7 cellular contexts compared by ENCODE assay signal in the genomic region with DNA sequence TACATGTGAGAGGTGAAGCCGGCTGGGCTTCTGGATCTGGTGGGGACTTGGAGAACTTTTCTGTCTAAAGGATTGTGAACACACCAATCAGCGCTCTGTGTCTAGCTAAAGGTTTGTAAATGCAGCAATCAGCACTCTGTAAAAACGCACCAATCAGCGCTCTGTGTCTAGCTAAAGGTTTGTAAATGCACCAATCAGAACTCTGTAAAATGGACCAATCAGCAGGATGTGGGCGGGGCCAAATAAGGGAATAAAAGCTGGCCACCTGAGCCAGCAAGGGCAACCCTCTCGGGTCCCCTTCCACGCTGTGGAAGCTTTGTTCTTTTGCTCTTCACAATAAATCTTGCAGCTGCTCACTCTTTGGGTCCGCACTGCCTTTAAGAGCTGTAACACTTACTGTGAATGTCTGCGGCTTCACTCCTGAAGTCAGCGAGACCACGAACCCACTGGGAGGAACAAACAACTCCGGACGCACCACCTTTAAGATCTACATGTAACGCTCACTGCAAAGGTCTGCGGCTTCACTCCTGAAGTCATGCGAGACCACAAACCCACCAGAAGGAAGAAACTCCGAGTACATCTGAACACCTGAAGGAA.
A peak's percentile ranks its signal among the peaks of the same experiment; 100 is the strongest.
DNase-seq lines count a peak whose midpoint lies in the region; ATAC-seq and TF ChIP-seq lines count a peak whose summit lies in the region.
"Not testable (repeated sequence)": the region's sequence is repeated elsewhere in the genome, so short reads cannot be mapped to it uniquely, and the experiment has no call there.

No MANE protein-coding gene starts in this region.

- H3K4me2 ChIP-seq in Loucy (ENCODE audit: low read depth, low read length, poor library complexity, severe bottlenecking): peak overlapping the region; percentile 60

- H3K27me3 Mint-ChIP-seq in activated CD4-positive, alpha-beta T cell treated with anti-CD3 and anti-CD28 coated beads, Interleukin-2, amount 10 ng/mL, durations not matched to agents 7 days and 5 days; activated naive CD4-positive, alpha-beta T cell treated with anti-CD3 and anti-CD28 coated beads, Interleukin-2, amount 10 ng/mL, durations not matched to agents 7 days and 5 days; naive thymus-derived CD8-positive, alpha-beta T cell: not testable (repeated sequence)

- H3K4me1 Mint-ChIP-seq in activated CD4-positive, alpha-beta T cell treated with anti-CD3 and anti-CD28 coated beads, Interleukin-2, amount 10 ng/mL, durations not matched to agents 7 days and 5 days: peaks cover 26% of the 10 kb centered on the region
- H3K4me1 Mint-ChIP-seq in activated naive CD4-positive, alpha-beta T cell treated with anti-CD3 and anti-CD28 coated beads, Interleukin-2, amount 10 ng/mL, durations not matched to agents 7 days and 5 days: peaks cover 21% of the 10 kb centered on the region
- H3K4me1 Mint-ChIP-seq in naive thymus-derived CD8-positive, alpha-beta T cell: peaks cover 29 to 75% (median 67%) of the 10 kb centered on the region in 4 donors

- H3K9me2 ChIP-seq in Loucy (replicated peaks; ENCODE audit: low read depth, low read length): not testable (repeated sequence)

- peaks cover 20% of the 10 kb centered on the region for H3K36me3 Mint-ChIP-seq in activated CD4-positive, alpha-beta T cell treated with anti-CD3 and anti-CD28 coated beads, Interleukin-2, amount 10 ng/mL, durations not matched to agents 7 days and 5 days (ENCODE audit: low read depth)
- H3K36me3 Mint-ChIP-seq in activated naive CD4-positive, alpha-beta T cell treated with anti-CD3 and anti-CD28 coated beads, Interleukin-2, amount 10 ng/mL, durations not matched to agents 7 days and 5 days: peaks cover 16% of the 10 kb centered on the region
- peaks cover 10 to 14% (median 12%) of the 10 kb centered on the region in 3 donors for H3K36me3 Mint-ChIP-seq in naive thymus-derived CD8-positive, alpha-beta T cell

- peaks cover 73% of the 10 kb centered on the region for H3K79me2 ChIP-seq in Loucy (ENCODE audit: insufficient read depth, low read length)

- not testable (repeated sequence) for H3F3A ChIP-seq in Loucy (ENCODE audit: low read depth)

- DNase-seq in activated CD4-positive, alpha-beta T cell treated with anti-CD3 and anti-CD28 coated beads, Interleukin-2, amount 10 ng/mL, durations not matched to agents 7 days and 5 days: peak; percentile 39
- DNase-seq in activated T-cell treated with anti-CD3 and anti-CD28 coated beads, Interleukin-2, amount 50 U/mL, for 1 hour: peak; percentile 26
- DNase-seq in activated naive CD4-positive, alpha-beta T cell treated with anti-CD3 and anti-CD28 coated beads, Interleukin-2, amount 10 ng/mL, durations not matched to agents 7 days and 5 days: peak; percentile 51
- DNase-seq in central memory CD4-positive, alpha-beta T cell: peak; percentile 1
- DNase-seq in naive thymus-derived CD8-positive, alpha-beta T cell: peak in 8 of 10 donors; percentile 25 to 67 (median 60)
- peak; percentile 37 for DNase-seq in stimulated activated CD8-positive, alpha-beta memory T cell treated with anti-CD3 and anti-CD28 coated beads, Interleukin-4, amount 100 ng/mL, for 48 hours

- H3K27me3 ChIP-seq in Loucy (ENCODE audit: insufficient read depth, low read length, poor library complexity, severe bottlenecking): not testable (repeated sequence)

- not testable (repeated sequence) for H3K9ac ChIP-seq in Loucy (ENCODE audit: low read depth, low read length, poor library complexity, severe bottlenecking)

- POLR2A ChIA-PET in activated CD4-positive, alpha-beta T cell treated with anti-CD3 and anti-CD28 coated beads, Interleukin-2, amount 10 ng/mL, durations not matched to agents 7 days and 5 days (lab: Charles Lee): not testable (repeated sequence)
- POLR2A ChIA-PET in naive thymus-derived CD8-positive, alpha-beta T cell (lab: Charles Lee): interaction anchor here (0.8 kb wide), 1 partner anchor 142 kb away, joined by 3 read pairs; no protein-coding TSS in a partner anchor

- CTCF ChIA-PET in activated CD4-positive, alpha-beta T cell treated with anti-CD3 and anti-CD28 coated beads, Interleukin-2, amount 10 ng/mL, durations not matched to agents 7 days and 5 days (lab: Charles Lee); activated naive CD4-positive, alpha-beta T cell treated with anti-CD3 and anti-CD28 coated beads, Interleukin-2, amount 10 ng/mL, durations not matched to agents 7 days and 5 days (lab: Charles Lee): not testable (repeated sequence)

- peaks cover 31% of the 10 kb centered on the region for H4K20me1 ChIP-seq in Loucy (ENCODE audit: insufficient read depth, low read length, poor library complexity, severe bottlenecking)

- H3K27ac Mint-ChIP-seq in activated CD4-positive, alpha-beta T cell treated with anti-CD3 and anti-CD28 coated beads, Interleukin-2, amount 10 ng/mL, durations not matched to agents 7 days and 5 days; activated naive CD4-positive, alpha-beta T cell treated with anti-CD3 and anti-CD28 coated beads, Interleukin-2, amount 10 ng/mL, durations not matched to agents 7 days and 5 days: not testable (repeated sequence)
- H3K27ac Mint-ChIP-seq in naive thymus-derived CD8-positive, alpha-beta T cell: peak overlapping the region; percentile 29 to 83 (median 72)

- H3K36me3 ChIP-seq in Loucy (ENCODE audit: insufficient read depth, low read length): not testable (repeated sequence)

- peaks cover 47% of the 10 kb centered on the region for H3K4me1 ChIP-seq in Loucy (ENCODE audit: insufficient read depth, low read length, poor library complexity, severe bottlenecking)

- H3K9me3 Mint-ChIP-seq in activated CD4-positive, alpha-beta T cell treated with anti-CD3 and anti-CD28 coated beads, Interleukin-2, amount 10 ng/mL, durations not matched to agents 7 days and 5 days: peaks cover 16% of the 10 kb centered on the region
- H3K9me3 Mint-ChIP-seq in activated naive CD4-positive, alpha-beta T cell treated with anti-CD3 and anti-CD28 coated beads, Interleukin-2, amount 10 ng/mL, durations not matched to agents 7 days and 5 days: peaks cover 13% of the 10 kb centered on the region
- H3K9me3 Mint-ChIP-seq in naive thymus-derived CD8-positive, alpha-beta T cell: not testable (repeated sequence)

- not testable (repeated sequence) for H3K4me3 Mint-ChIP-seq in activated CD4-positive, alpha-beta T cell treated with anti-CD3 and anti-CD28 coated beads, Interleukin-2, amount 10 ng/mL, durations not matched to agents 7 days and 5 days; activated naive CD4-positive, alpha-beta T cell treated with anti-CD3 and anti-CD28 coated beads, Interleukin-2, amount 10 ng/mL, durations not matched to agents 7 days and 5 days
- H3K4me3 Mint-ChIP-seq in naive thymus-derived CD8-positive, alpha-beta T cell: peak overlapping the region; percentile 34 to 80 (median 67)

- TF ChIP-seq CTCF in Loucy (conservative IDR thresholded peaks at IDR 0.05; ENCODE audit: low read length): not testable (repeated sequence)

- peak overlapping the region; percentile 58 for H3K4me3 ChIP-seq in Loucy (ENCODE audit: low read length, poor library complexity, severe bottlenecking)

- ATAC-seq in naive thymus-derived CD8-positive, alpha-beta T cell: peak; percentile 39 to 77

- not testable (repeated sequence) for H2AFZ ChIP-seq in Loucy (ENCODE audit: low read length)

- not testable (repeated sequence) for H3K9me3 ChIP-seq in Loucy (ENCODE audit: insufficient read depth, low read depth, low read length)

Comparison
In these comparisons a context has a peak if more than half of its experiments do, and no peak if none do; other contexts are left out.
1. Peak in every context shown above with its lines: DNase-seq, ATAC-seq and H3K4me3 ChIP-seq.
2. DNase-seq: peak in every context shown above with its lines; median percentile 60 in naive thymus-derived CD8-positive, alpha-beta T cell; 51 in activated naive CD4-positive, alpha-beta T cell treated with anti-CD3 and anti-CD28 coated beads, Interleukin-2, amount 10 ng/mL, durations not matched to agents 7 days and 5 days; 39 in activated CD4-positive, alpha-beta T cell treated with anti-CD3 and anti-CD28 coated beads, Interleukin-2, amount 10 ng/mL, durations not matched to agents 7 days and 5 days; 37 in stimulated activated CD8-positive, alpha-beta memory T cell treated with anti-CD3 and anti-CD28 coated beads, Interleukin-4, amount 100 ng/mL, for 48 hours; 26 in activated T-cell treated with anti-CD3 and anti-CD28 coated beads, Interleukin-2, amount 50 U/mL, for 1 hour; 1 in central memory CD4-positive, alpha-beta T cell.